ENCODE assay signal across 12 cellular contexts in the genomic region with DNA sequence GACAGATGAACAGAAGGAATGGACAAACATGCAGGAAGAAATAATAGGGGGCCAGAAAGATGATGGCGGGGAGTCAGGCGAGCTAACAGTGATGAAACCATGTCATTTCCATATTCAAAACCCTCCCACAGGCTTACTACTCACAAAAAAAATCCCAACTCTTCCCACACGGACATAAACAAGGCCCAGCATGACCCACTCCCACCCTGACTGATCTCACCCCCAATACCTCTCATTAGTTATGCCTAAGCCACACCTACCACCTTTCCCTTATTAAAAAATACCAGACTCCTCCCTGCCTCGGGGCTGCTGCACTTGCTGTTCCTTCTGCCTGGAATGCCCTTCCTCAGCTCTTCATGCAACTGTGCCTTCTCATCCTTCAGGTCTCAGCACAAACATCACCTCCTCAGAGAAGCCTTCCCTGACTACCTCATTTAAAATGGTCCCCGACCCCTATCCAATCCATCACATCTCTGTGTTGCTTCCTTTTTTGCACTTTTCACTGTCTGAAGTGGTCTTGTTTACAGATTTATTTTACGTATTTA.
DNase-seq lines count a peak whose midpoint lies in the region; ATAC-seq, FAIRE-seq and TF ChIP-seq lines count a peak whose summit lies in the region.
"Had no signal": no experiment of that assay in that cellular context is flagged by ENCODE, and none has a peak within 500 bp of the region (broad histone marks: within the 10 kb centered on the region; RNA-seq: fewer than 3 reads in every experiment).

No MANE protein-coding gene starts in this region.

- H3K4me3 ChIP-seq in heart left ventricle (peak overlapping the region in 2 of 12 donors; percentile 23 to 28), H1 (ENCODE audit: extremely low read depth in 1 of 4, insufficient read depth in 2 of 4, low read depth in 3 of 4, low read length in 4 of 4) (peak overlapping the region in 1 of 4 experiments; percentile 18; a peak in 1 of 8 replicates), neutrophil (ENCODE audit: low read depth in 1 of 2, low read length in 1 of 2) (no peak overlapping the region), aorta (ENCODE audit: low read length in 2 of 2) (no peak overlapping the region)

- H3K4me1 ChIP-seq in heart left ventricle, result peaks cover 19 to 55% (median 52%) of the 10 kb centered on the region in 12 donors
- peaks cover 10 to 31% (median 16%) of the 10 kb centered on the region in 4 experiments for H3K4me1 ChIP-seq in H1 (replicated peaks in 1 of 4; ENCODE audit: control insufficient read depth in 3 of 4, insufficient read depth in 4 of 4, low read length in 3 of 4)
- H3K4me1 ChIP-seq in neutrophil (ENCODE audit: control insufficient read depth in 1 of 2, insufficient read depth in 1 of 2, low read depth in 1 of 2, low read length in 1 of 2), result no peaks in the 10 kb centered on the region
- H3K4me1 ChIP-seq in aorta (ENCODE audit: control insufficient read depth in 1 of 2, insufficient read depth in 2 of 2, low read length in 2 of 2), result peaks cover 0 to 3% of the 10 kb centered on the region in 2 donors

- no peak overlapping the region for H3K18ac ChIP-seq in H1 (ENCODE audit: extremely low read depth, low read length)

- no peak for TF ChIP-seq EP300 in H1 (IDR thresholded peaks at IDR 0.05; ENCODE audit: borderline replicate concordance in 1 of 2, low read depth in 2 of 2, low read length in 2 of 2)

- H2BK20ac ChIP-seq in H1 (ENCODE audit: low read length), result no peak overlapping the region

- H3K9ac ChIP-seq in H1 (replicated peaks in 1 of 4; ENCODE audit: extremely low read depth in 1 of 4, low read depth in 3 of 4, low read length in 3 of 4), result no peak overlapping the region; a peak in 1 of 7 replicates

- no peak overlapping the region for H4K8ac ChIP-seq in H1 (ENCODE audit: extremely low read depth, insufficient read depth, low read length)

- ATAC-seq in heart left ventricle (no peak), Right ventricle myocardium inferior (no peak), aorta (ENCODE audit: low FRiP score) (no peak), HG02840 (IDR thresholded peaks at IDR 0.05; ENCODE audit: low FRiP score, unreplicated experiment) (no peak)
- ATAC-seq: T-cell had no signal

- peak overlapping the region; percentile 56; the same call in 1 of the 2 replicates for H2AK5ac ChIP-seq in H1 (ENCODE audit: low read depth, low read length)

- intact Hi-C loops in heart left ventricle (cut with DNase I), result loop anchor here in 8 of 10 donors (2.0 to 10.0 kb wide), 4 partner anchors 125 to 145 kb away; a partner anchor contains a TSS
- intact Hi-C loops in Right ventricle myocardium inferior (cut with DNase I), result loop anchor here (2.0 to 5.0 kb wide), 3 partner anchors 15 to 145 kb away; a partner anchor contains a TSS
- intact Hi-C loops in aorta (cut with DNase I), result loop anchor here in 1 of 2 donors (5.0 kb wide), 1 partner anchor 145 kb away; a partner anchor contains a TSS

- H4K91ac ChIP-seq in H1 (replicated peaks; ENCODE audit: insufficient read length, low read length), result peak overlapping the region; percentile 42

- H3K79me1 ChIP-seq in H1 (ENCODE audit: low read depth, low read length), result no peaks in the 10 kb centered on the region

- H2BK15ac ChIP-seq in H1 (ENCODE audit: low read length), result no peak overlapping the region

- H3K79me2 ChIP-seq in H1 (ENCODE audit: control insufficient read depth in 1 of 2, insufficient read depth in 2 of 2, low read length in 2 of 2), result no peaks in the 10 kb centered on the region

- POLR2A ChIA-PET in H1 (lab: Charles Lee; ENCODE audit: partially characterized antibody) (no interaction called here), HEK293T (lab: Yijun Ruan, JAX) (no interaction called here)

- DNase-seq in heart left ventricle, result no peak
- DNase-seq in Right ventricle myocardium inferior (ENCODE audit: missing footprints), result no peak
- DNase-seq in H1 (ENCODE audit: low read depth in 1 of 2, low spot score in 2 of 2), result no peak
- peak; percentile 7 to 26 for DNase-seq in aorta
- DNase-seq in HEK293T (ENCODE audit: extremely low spot score), result no peak
- DNase-seq in AG08395 (ENCODE audit: low spot score), result no peak
- DNase-seq: activated CD4-positive, alpha-beta T cell treated with anti-CD3 and anti-CD28 coated beads for 4 hours; activated T-cell treated with anti-CD3 and anti-CD28 coated beads, Interleukin-2, amount 50 U/mL, for 48 hours; T-cell had no signal

- no peaks in the 10 kb centered on the region for H4K20me1 ChIP-seq in H1 (replicated peaks in 1 of 2; ENCODE audit: control insufficient read depth in 1 of 2, insufficient read depth in 2 of 2, low read length in 2 of 2)

- no peak overlapping the region for H4K5ac ChIP-seq in H1 (ENCODE audit: insufficient read length, low read depth, low read length)

- CTCF ChIA-PET in H1 (lab: Charles Lee; ENCODE audit: partially characterized antibody) (interaction anchor here (1.0 to 2.6 kb wide), 5 partner anchors 17 to 223 kb away, joined by 3 to 16 read pairs (median 11); no protein-coding TSS in a partner anchor), HEK293T (lab: Yijun Ruan, JAX) (no interaction called here)

- no peak for FAIRE-seq in H1 (lab: Jason Lieb, UNC)
- FAIRE-seq: A204.1 had no signal

- TF ChIP-seq CTCF in heart left ventricle (IDR thresholded peaks at IDR 0.05) (no peak), H1 (IDR thresholded peaks at IDR 0.05; ENCODE audit: control extremely low read depth in 1 of 3, insufficient read depth in 1 of 3, low read depth in 1 of 3, low read length in 3 of 3) (no peak), neutrophil (IDR thresholded peaks at IDR 0.05) (no peak)

- H3K56ac ChIP-seq in H1 (replicated peaks; ENCODE audit: insufficient read length, low read depth, low read length), result no peak overlapping the region

- 0 out of 2 replicates have a peak overlapping the region, but pooled peaks have one; percentile 7 for H2BK5ac ChIP-seq in H1 (ENCODE audit: low read depth, low read length)

- WGBS in heart left ventricle, 4 donors, result 72 to 77% (median 74%) methylated on average over 6 of the region's 6 CpGs
- WGBS in H1 (ENCODE audit: extremely low coverage in 1 of 2, insufficient coverage in 1 of 2, insufficient read length in 1 of 2, insufficient replicate concordance in 2 of 2, low coverage in 1 of 2, low lambda C conversion rate in 2 of 2, missing lambda C conversion rate in 1 of 2), 2 experiments, result 84% methylated on average over 6 of the region's 6 CpGs; no CpG with 5 or more reads in 1 of the 2 experiments
- WGBS in aorta, 2 donors, result 69 to 73% methylated on average over 6 of the region's 6 CpGs

- no peak overlapping the region for H3K23ac ChIP-seq in H1 (ENCODE audit: insufficient read length)

- no peak for TF ChIP-seq RAD21 in H1 (IDR thresholded peaks at IDR 0.05 in 1 of 2, conservative IDR thresholded peaks at IDR 0.05 in 1 of 2; ENCODE audit: low read depth in 2 of 2, low read length in 2 of 2)

- H3K14ac ChIP-seq in H1 (ENCODE audit: insufficient read length), result no peak overlapping the region

- H3K36me3 ChIP-seq in heart left ventricle (peaks cover 0 to 87% (median 0%) of the 10 kb centered on the region in 9 donors), H1 (ENCODE audit: control insufficient read depth in 2 of 4, insufficient read depth in 4 of 4, low read length in 3 of 4) (no peaks in the 10 kb centered on the region; a peak in 1 of 8 replicates), neutrophil (peaks cover 100% of the 10 kb centered on the region), aorta (ENCODE audit: control insufficient read depth in 1 of 2, insufficient read depth in 2 of 2, low read length in 1 of 2) (no peaks in the 10 kb centered on the region)

- H3K23me2 ChIP-seq in H1 (ENCODE audit: low read depth, low read length), result no peaks in the 10 kb centered on the region; the same call in 1 of the 2 replicates

- TF ChIP-seq POLR2A in heart left ventricle (IDR thresholded peaks at IDR 0.05), result no peak
- no peak for TF ChIP-seq POLR2A in H1 (IDR thresholded peaks at IDR 0.05; ENCODE audit: control extremely low read depth in 1 of 2, low read depth in 2 of 2, low read length in 2 of 2)

- H3K9me3 ChIP-seq in heart left ventricle (no peaks in the 10 kb centered on the region), H1 (ENCODE audit: insufficient read depth in 2 of 2, low read depth in 1 of 2, low read length in 1 of 2) (no peaks in the 10 kb centered on the region), neutrophil (no peaks in the 10 kb centered on the region), aorta (ENCODE audit: control insufficient read depth, low read length) (no peaks in the 10 kb centered on the region)

- 0 out of 2 replicates have a peak overlapping the region, but pooled peaks have one; percentile 13 for H2AFZ ChIP-seq in H1 (ENCODE audit: low read length)

- H3K27ac ChIP-seq in heart left ventricle (peak overlapping the region; percentile 50 to 79 (median 70)), H1 (ENCODE audit: low read depth, low read length) (peak overlapping the region; percentile 65; the same call in 1 of the 2 replicates), neutrophil (peak overlapping the region; percentile 35), aorta (ENCODE audit: low read depth in 1 of 2, low read length in 2 of 2) (peak overlapping the region; percentile 15 to 25)

- peak overlapping the region; percentile 81 for H2BK12ac ChIP-seq in H1 (ENCODE audit: low read depth, low read length)

- H2BK120ac ChIP-seq in H1 (replicated peaks; ENCODE audit: low read depth, low read length), result no peak overlapping the region

- no peak overlapping the region for H3K4ac ChIP-seq in H1 (replicated peaks; ENCODE audit: insufficient read length, low read depth, low read length)

- no peaks in the 10 kb centered on the region for H3K27me3 ChIP-seq in heart left ventricle
- H3K27me3 ChIP-seq in H1 (replicated peaks in 1 of 4; ENCODE audit: control insufficient read depth in 3 of 4, extremely low read depth in 1 of 4, insufficient read depth in 3 of 4, low read length in 3 of 4), result no peaks in the 10 kb centered on the region
- H3K27me3 ChIP-seq in neutrophil, result no peaks in the 10 kb centered on the region
- no peaks in the 10 kb centered on the region for H3K27me3 ChIP-seq in aorta (ENCODE audit: control insufficient read depth in 1 of 2, insufficient read depth in 2 of 2, low read length in 1 of 2)

- H3K4me2 ChIP-seq in H1 (ENCODE audit: insufficient read depth in 1 of 2, low read depth in 2 of 2, low read length in 2 of 2), result peak overlapping the region; percentile 44 to 54; a peak in 3 of 4 replicates

TF ChIP-seq in H1, 55 proteins besides CTCF, POLR2A, EP300 and RAD21 (continues in another document):
- TF ChIP-seq, protein P1, sequence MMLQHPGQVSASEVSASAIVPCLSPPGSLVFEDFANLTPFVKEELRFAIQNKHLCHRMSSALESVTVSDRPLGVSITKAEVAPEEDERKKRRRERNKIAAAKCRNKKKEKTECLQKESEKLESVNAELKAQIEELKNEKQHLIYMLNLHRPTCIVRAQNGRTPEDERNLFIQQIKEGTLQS (IDR thresholded peaks at IDR 0.05; ENCODE audit: insufficient read depth, low read depth, low read length), result no peak

TF ChIP-seq in HEK293T, 16 proteins besides CTCF, POLR2A, EP300 and RAD21 (continues in another document):
- TF ChIP-seq LEF1 (IDR thresholded peaks at IDR 0.05; ENCODE audit: borderline replicate concordance) (no peak), CTBP1 (IDR thresholded peaks at IDR 0.05; ENCODE audit: borderline replicate concordance) (no peak)

Comparison
In these comparisons a context has a peak if more than half of its experiments do, and no peak if none do; other contexts are left out.
1. DNase-seq: peak in aorta (2 of 2); none in heart left ventricle (0 of 5), Right ventricle myocardium inferior (single experiment), H1 (0 of 2), HEK293T (single experiment) and AG08395 (single experiment).
2. H3K27ac ChIP-seq: peak in every context shown above with its lines; median percentile 70 in heart left ventricle; 65 in H1; 35 in neutrophil; 20 in aorta.